9 cellular contexts compared by ENCODE assay signal in the genomic region with DNA sequence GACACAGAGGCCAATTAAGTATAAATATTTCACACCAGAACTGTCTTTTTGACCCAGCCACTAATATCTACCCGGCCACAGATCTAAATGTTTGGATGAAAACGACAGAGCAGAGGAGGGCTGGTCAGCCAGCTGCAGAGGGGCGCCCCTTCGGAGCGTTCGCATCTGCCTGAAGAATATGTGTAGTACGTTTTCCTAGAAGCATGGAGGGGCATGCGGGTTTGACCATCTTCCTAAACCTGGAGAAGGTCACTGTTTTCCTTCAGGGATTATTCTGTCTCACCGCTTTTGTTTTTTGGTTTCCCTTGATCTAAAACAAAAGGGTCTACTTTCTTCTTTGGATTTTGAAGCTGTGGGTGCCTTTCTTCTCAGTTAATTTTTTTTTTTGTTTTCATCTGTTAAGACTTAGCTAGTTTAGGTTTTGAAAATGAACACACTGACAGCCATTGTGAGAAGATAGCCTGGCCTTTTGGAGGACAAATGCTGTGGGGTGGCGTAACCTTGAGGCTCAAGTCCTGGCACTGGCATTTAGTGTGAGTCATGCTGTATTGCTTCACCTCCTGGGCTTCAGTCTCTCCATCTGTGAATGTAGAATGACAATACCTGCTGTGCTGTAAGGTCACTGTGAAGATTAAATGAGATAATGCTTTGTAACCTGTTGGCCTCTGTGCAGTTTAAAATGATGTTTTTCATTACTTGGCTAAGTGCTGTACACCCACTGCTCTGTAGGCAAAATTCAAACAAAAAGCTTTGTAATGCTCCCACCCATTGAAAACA.
A peak's percentile ranks its signal among the peaks of the same experiment; 100 is the strongest.
DNase-seq lines count a peak whose midpoint lies in the region; ATAC-seq and TF ChIP-seq lines count a peak whose summit lies in the region.
"Had no signal": no experiment of that assay in that cellular context is flagged by ENCODE, and none has a peak within 500 bp of the region (broad histone marks: within the 10 kb centered on the region; RNA-seq: fewer than 3 reads in every experiment).

No MANE protein-coding gene starts in this region.

- POLR2A ChIA-PET in SK-N-SH (lab: Yijun Ruan, JAX) = no interaction called here

- no peak for TF ChIP-seq POLR2A in sigmoid colon (IDR thresholded peaks at IDR 0.05)

- 90% methylated on average over 10 of the region's 10 CpGs for WGBS in SK-N-SH (ENCODE audit: low lambda C conversion rate)
- 73 to 79% methylated on average over 10 of the region's 10 CpGs for WGBS in sigmoid colon, 2 donors

- intact Hi-C loops in Right ventricle myocardium superior (cut with DNase I) (no loop called here), sigmoid colon (cut with DNase I) (loop anchor here (2.0 to 5.0 kb wide), 2 partner anchors 33 to 72 kb away; partner anchors contain the start of gene IRF2BP2), posterior cingulate gyrus (cut with DNase I) (no loop called here)

- H3K9me3 ChIP-seq in SK-N-SH (peaks cover 11% of the 10 kb centered on the region), sigmoid colon (no peaks in the 10 kb centered on the region), neural progenitor cell (ENCODE audit: low read depth) (no peaks in the 10 kb centered on the region)

- H3K9ac ChIP-seq in SK-N-SH = no peak overlapping the region
- no peak overlapping the region for H3K9ac ChIP-seq in neural progenitor cell

- TF ChIP-seq CTCF in SK-N-SH (IDR thresholded peaks at IDR 0.05) = no peak
- no peak for TF ChIP-seq CTCF in sigmoid colon (IDR thresholded peaks at IDR 0.05)
- no peak for TF ChIP-seq CTCF in neural progenitor cell (IDR thresholded peaks at IDR 0.05)
- no peak for TF ChIP-seq CTCF in nephron progenitor cell (IDR thresholded peaks at IDR 0.05)

- ATAC-seq in Right ventricle myocardium superior (ENCODE audit: poor library complexity) = peak; percentile 99

- H3F3A ChIP-seq in SK-N-SH (replicated peaks; ENCODE audit: insufficient read depth) (peaks cover 3% of the 10 kb centered on the region), neural progenitor cell (ENCODE audit: low read depth) (no peaks in the 10 kb centered on the region)

- H4K20me1 ChIP-seq in SK-N-SH (ENCODE audit: insufficient read depth) = no peaks in the 10 kb centered on the region
- H4K20me1 ChIP-seq in neural progenitor cell (ENCODE audit: low read depth) = no peaks in the 10 kb centered on the region

- H3K4me2 ChIP-seq in SK-N-SH = no peak overlapping the region
- no peak overlapping the region for H3K4me2 ChIP-seq in neural progenitor cell

- CTCF ChIA-PET in SK-N-SH (lab: Yijun Ruan, JAX) = interaction anchor here (0.6 kb wide), 1 partner anchor 562 kb away, joined by 4 read pairs; no protein-coding TSS in a partner anchor

- H3K27me3 ChIP-seq in SK-N-SH (ENCODE audit: insufficient read depth) (no peaks in the 10 kb centered on the region), sigmoid colon (no peaks in the 10 kb centered on the region), neural progenitor cell (no peaks in the 10 kb centered on the region)

- H3K4me3 Mint-ChIP-seq in neural progenitor cell = no peak overlapping the region
- H3K4me3 Mint-ChIP-seq in nephron progenitor cell = no peak overlapping the region
- H3K4me3 Mint-ChIP-seq: natural killer cell had no signal

- DNase-seq in GM04504 (ENCODE audit: low read depth) (peak; percentile 72), SK-N-SH (no peak), Right ventricle myocardium superior (peak; percentile 73), sigmoid colon (peak; percentile 91), neural progenitor cell (ENCODE audit: low spot score) (no peak), nephron progenitor cell (no peak), activated T-cell treated with anti-CD3 and anti-CD28 coated beads for 4 hours (no peak), posterior cingulate gyrus (no peak)
- DNase-seq: natural killer cell had no signal

- TF ChIP-seq RAD21 in SK-N-SH (IDR thresholded peaks at IDR 0.05; ENCODE audit: low read length) = no peak

- H3K27ac Mint-ChIP-seq in neural progenitor cell = no peak overlapping the region
- no peak overlapping the region for H3K27ac Mint-ChIP-seq in nephron progenitor cell
- H3K27ac Mint-ChIP-seq: natural killer cell had no signal

- H3K4me1 Mint-ChIP-seq in neural progenitor cell = peaks cover 10% of the 10 kb centered on the region
- no peaks in the 10 kb centered on the region for H3K4me1 Mint-ChIP-seq in nephron progenitor cell
- H3K4me1 Mint-ChIP-seq: natural killer cell had no signal

- no peaks in the 10 kb centered on the region for H3K9me2 ChIP-seq in SK-N-SH

- TF ChIP-seq EP300 in SK-N-SH (IDR thresholded peaks at IDR 0.05; ENCODE audit: borderline replicate concordance in 1 of 2, low read depth in 1 of 2, low read length in 1 of 2) (no peak), sigmoid colon (IDR thresholded peaks at IDR 0.05) (peak in 1 of 4 donors; percentile 28)

- no peaks in the 10 kb centered on the region for H3K4me1 ChIP-seq in SK-N-SH (ENCODE audit: control insufficient read depth in 1 of 2, insufficient read depth in 2 of 2, low read depth in 1 of 2, low read length in 1 of 2)
- peaks cover 0 to 17% (median 11%) of the 10 kb centered on the region in 4 donors for H3K4me1 ChIP-seq in sigmoid colon
- H3K4me1 ChIP-seq in neural progenitor cell = no peaks in the 10 kb centered on the region

- no peaks in the 10 kb centered on the region for H3K36me3 ChIP-seq in SK-N-SH (replicated peaks in 1 of 2; ENCODE audit: control insufficient read depth in 1 of 2, insufficient read depth in 2 of 2, low read length in 1 of 2)
- H3K36me3 ChIP-seq in sigmoid colon = no peaks in the 10 kb centered on the region
- H3K36me3 ChIP-seq in neural progenitor cell = no peaks in the 10 kb centered on the region

- peaks cover 16% of the 10 kb centered on the region for H3K9me3 Mint-ChIP-seq in neural progenitor cell
- H3K9me3 Mint-ChIP-seq in nephron progenitor cell = peaks cover 29% of the 10 kb centered on the region

- H3K27me3 Mint-ChIP-seq in neural progenitor cell (ENCODE audit: insufficient read depth, low read depth) = no peaks in the 10 kb centered on the region
- no peaks in the 10 kb centered on the region for H3K27me3 Mint-ChIP-seq in nephron progenitor cell (ENCODE audit: low read depth, poor library complexity)

- 0 out of 2 replicates have a peak overlapping the region, but pooled peaks have one; percentile 48 for H2AFZ ChIP-seq in SK-N-SH (ENCODE audit: low read depth)
- H2AFZ ChIP-seq in neural progenitor cell (replicated peaks) = no peak overlapping the region

- H3K36me3 Mint-ChIP-seq in neural progenitor cell (no peaks in the 10 kb centered on the region), nephron progenitor cell (ENCODE audit: low read depth) (peaks cover 22% of the 10 kb centered on the region)

- H3K79me2 ChIP-seq in SK-N-SH (ENCODE audit: insufficient read depth) (no peaks in the 10 kb centered on the region), neural progenitor cell (ENCODE audit: low read depth) (no peaks in the 10 kb centered on the region)

- H3K4me3 ChIP-seq in SK-N-SH (ENCODE audit: low read depth in 2 of 2, low read length in 1 of 2) (no peak overlapping the region), sigmoid colon (no peak overlapping the region), neural progenitor cell (no peak overlapping the region)

- H3K27ac ChIP-seq in SK-N-SH (ENCODE audit: low read depth in 2 of 2, low read length in 1 of 2) (no peak overlapping the region), sigmoid colon (peak overlapping the region; percentile 65 to 79 (median 78)), neural progenitor cell (no peak overlapping the region)

TF ChIP-seq in SK-N-SH, 30 proteins besides CTCF, POLR2A, EP300 and RAD21:
- TF ChIP-seq PBX3 (IDR thresholded peaks at IDR 0.05) (peak; percentile 29; the same call in 1 of the 2 replicates), MEF2A (IDR thresholded peaks at IDR 0.05; ENCODE audit: borderline replicate concordance, low read depth) (no peak), EZH2phosphoT487 (IDR thresholded peaks at IDR 0.05; ENCODE audit: borderline replicate concordance, low read depth) (no peak), RXRA (IDR thresholded peaks at IDR 0.05; ENCODE audit: borderline replicate concordance, low read depth) (0 out of 2 replicates have a peak, but pooled peaks have one; percentile 28), FOSL2 (IDR thresholded peaks at IDR 0.05; ENCODE audit: borderline replicate concordance, low read depth) (peak; percentile 60; the same call in 1 of the 2 replicates), JUND (IDR thresholded peaks at IDR 0.05) (peak; percentile 52), TCF12 (IDR thresholded peaks at IDR 0.05) (peak; percentile 51; the same call in 1 of the 2 replicates)
TF ChIP-seq in SK-N-SH: peak in this region for 5.

Comparison
In these comparisons a context has a peak if more than half of its experiments do, and no peak if none do; other contexts are left out.
1. DNase-seq: peak in GM04504 (single experiment), Right ventricle myocardium superior (single experiment) and sigmoid colon (single experiment); none in SK-N-SH (single experiment), neural progenitor cell (single experiment), nephron progenitor cell (single experiment), activated T-cell treated with anti-CD3 and anti-CD28 coated beads for 4 hours (single experiment) and posterior cingulate gyrus (0 of 10).
2. H3K27ac ChIP-seq: peak in sigmoid colon (4 of 4); none in SK-N-SH (0 of 2) and neural progenitor cell (single experiment).